ENCODE assay signal across 8 cellular contexts in the genomic region with DNA sequence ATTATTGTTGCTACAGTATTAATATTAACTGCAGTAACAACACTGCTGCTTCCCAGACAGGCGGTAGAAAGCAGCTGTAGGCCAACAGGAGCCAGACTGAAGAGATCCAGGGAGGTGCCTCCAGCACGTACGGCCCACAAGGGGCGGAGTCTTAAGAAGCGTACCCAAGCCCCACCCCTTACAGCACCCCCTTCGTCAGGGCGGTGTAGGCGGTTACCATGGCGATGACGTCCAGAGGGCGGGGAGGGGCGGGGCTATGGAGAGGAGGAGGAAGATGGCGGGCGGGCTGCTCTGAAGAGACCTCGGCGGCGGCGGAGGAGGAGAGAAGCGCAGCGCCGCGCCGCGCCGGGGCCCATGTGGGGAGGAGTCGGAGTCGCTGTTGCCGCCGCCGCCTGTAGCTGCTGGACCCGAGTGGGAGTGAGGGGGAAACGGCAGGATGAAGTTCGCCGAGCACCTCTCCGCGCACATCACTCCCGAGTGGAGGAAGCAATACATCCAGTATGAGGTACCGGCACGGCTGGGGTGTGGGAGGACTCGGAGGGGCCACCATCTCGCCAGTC. TPM values are rescaled to one million over a fixed set of nuclear protein-coding genes. Genes with fewer than 3 reads are reported as not detected.
DNase-seq lines count a peak whose midpoint lies in the region; ATAC-seq and TF ChIP-seq lines count a peak whose summit lies in the region.

Gene XPR1, plus strand, starts transcription at position 257 of the 560 bp plus-strand sequence. Its CDS starts 180 bp downstream, at position 437.

- peaks cover 4% of the 10 kb centered on the region for H3K36me3 Mint-ChIP-seq in effector memory CD8-positive, alpha-beta T cell (ENCODE audit: insufficient read depth)
- peaks cover 3% of the 10 kb centered on the region for H3K36me3 Mint-ChIP-seq in memory B cell

- H3K4me3 Mint-ChIP-seq in effector memory CD8-positive, alpha-beta T cell, result no peak within 1 kb of the TSS
- H3K4me3 Mint-ChIP-seq in memory B cell, result no peak within 1 kb of the TSS

- H3K27ac Mint-ChIP-seq in effector memory CD8-positive, alpha-beta T cell, result no peak within 1 kb of the TSS
- H3K27ac Mint-ChIP-seq in memory B cell, result no peak within 1 kb of the TSS

- DNase-seq in COR-L47 (lab: John Stamatoyannopoulos, UW) (peak; percentile 99), GM20000 (ENCODE audit: low spot score) (peak; percentile 95), HT-29 (ENCODE audit: low spot score) (peak; percentile 97), NOMO-1 (lab: John Stamatoyannopoulos, UW; ENCODE audit: unreplicated experiment in 2 of 2) (peak; percentile 95 to 98), memory B cell (ENCODE audit: low spot score in 2 of 2) (peak; percentile 84 to 95)
- peak; percentile 95 to 96 (median 95) for DNase-seq in effector memory CD8-positive, alpha-beta T cell
- peak; percentile 89 for DNase-seq in stimulated activated CD8-positive, alpha-beta memory T cell treated with anti-CD3 and anti-CD28 coated beads, Interleukin-12 subunit alpha, Interleukin-12 subunit beta, amount 100 ng/mL, for 24 hours (ENCODE audit: extremely low read depth)

- POLR2A ChIA-PET in activated CD8-positive, alpha-beta memory T cell treated with anti-CD3 and anti-CD28 coated beads for 36 hours (lab: Charles Lee), result interaction anchor here (0.7 to 2.2 kb wide), 3 partner anchors 14 to 129 kb away, joined by 3 to 8 read pairs (median 6); partner anchors contain the start of gene ACBD6

- ATAC-seq in effector memory CD8-positive, alpha-beta T cell (replicated peaks), result peak; percentile 93
- ATAC-seq in memory B cell (ENCODE audit: low read depth), result peak; percentile 93

- H3K4me1 Mint-ChIP-seq in effector memory CD8-positive, alpha-beta T cell (ENCODE audit: low read depth in 2 of 2), result peaks cover 1 to 4% of the 10 kb centered on the region in 2 donors
- peaks cover 2% of the 10 kb centered on the region for H3K4me1 Mint-ChIP-seq in memory B cell

- peaks cover 0 to 7% of the 10 kb centered on the region in 2 donors for H3K27me3 Mint-ChIP-seq in effector memory CD8-positive, alpha-beta T cell
- H3K27me3 Mint-ChIP-seq in memory B cell, result peaks cover 5% of the 10 kb centered on the region

- TF ChIP-seq CTCF in GM20000 (IDR thresholded peaks at IDR 0.05; ENCODE audit: extremely low read depth, missing control alignments), result no peak

- no peaks in the 10 kb centered on the region for H3K9me3 Mint-ChIP-seq in effector memory CD8-positive, alpha-beta T cell
- no peaks in the 10 kb centered on the region for H3K9me3 Mint-ChIP-seq in memory B cell

- CTCF ChIA-PET in activated CD8-positive, alpha-beta memory T cell treated with anti-CD3 and anti-CD28 coated beads for 36 hours (lab: Charles Lee), result interaction anchor here (1.0 to 1.8 kb wide), 3 partner anchors 13 to 230 kb away, joined by 4 to 5 read pairs (median 5); partner anchors contain the start of gene ACBD6

RNA-seq across cellular contexts. Expression of gene XPR1, which starts in this region (rescaled TPM):
- 5.8 and 7.0 TPM in 2 replicates for total RNA-seq in HT-29 (2014; rRNA removed; shearing (Covaris generic))
- total RNA-seq in activated CD8-positive, alpha-beta memory T cell treated with anti-CD3 and anti-CD28 coated beads for 36 hours, result 10 to 100 TPM; 20.7 to 22.1 TPM

Comparison
In these comparisons a context has a peak if more than half of its experiments do, and no peak if none do; other contexts are left out.
1. Peak in every context shown above with its lines: DNase-seq and ATAC-seq.